8 cellular contexts compared by ENCODE assay signal in the genomic region with DNA sequence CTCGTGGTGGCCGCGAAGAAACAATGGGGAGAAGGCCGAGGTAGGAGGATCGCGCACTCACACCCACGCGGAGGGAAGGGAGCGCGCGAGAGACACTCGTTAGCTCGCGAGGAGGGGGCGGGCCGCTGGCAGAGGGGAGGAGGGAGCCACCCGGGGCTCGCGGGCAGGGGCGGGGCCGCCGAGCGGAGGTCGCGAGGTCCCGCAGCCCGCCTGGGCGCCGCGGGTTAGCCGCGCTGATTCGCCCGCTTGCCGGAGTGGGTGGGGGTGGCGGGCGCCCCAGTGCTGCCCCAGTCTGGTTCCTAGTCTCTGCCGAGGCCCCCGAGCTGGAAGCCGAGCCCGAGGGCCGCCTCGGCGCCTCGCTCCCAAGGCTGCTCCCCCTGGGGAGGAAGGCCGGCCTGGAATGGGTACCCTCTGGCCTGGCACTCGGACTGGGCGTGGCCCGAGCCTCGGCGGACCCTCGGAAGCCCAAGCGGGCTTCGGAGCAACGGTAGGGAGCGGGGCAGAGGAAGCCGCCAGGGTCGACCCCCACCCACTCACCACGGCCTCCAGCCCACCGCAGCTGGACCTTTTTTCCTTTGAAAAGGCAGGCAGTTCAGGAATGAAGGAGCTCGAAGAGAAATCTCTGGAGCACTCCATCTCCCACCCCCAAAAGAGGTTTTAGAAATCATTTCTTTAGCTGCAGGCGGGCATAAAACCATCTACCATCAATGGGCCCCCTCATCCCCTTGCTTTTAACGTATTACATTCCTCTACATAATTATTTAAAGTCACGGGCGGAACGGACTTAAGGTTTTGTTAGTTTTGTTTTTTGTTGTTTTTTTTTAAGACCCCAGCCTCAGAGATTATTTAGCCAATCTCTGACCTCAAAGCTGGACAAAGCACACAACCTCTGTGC. TPM values are rescaled to one million over a fixed set of nuclear protein-coding genes. Genes with fewer than 3 reads are reported as not detected.
A peak's percentile ranks its signal among the peaks of the same experiment; 100 is the strongest.
DNase-seq lines count a peak whose midpoint lies in the region; ATAC-seq and TF ChIP-seq lines count a peak whose summit lies in the region.

No MANE protein-coding gene starts in this region.

- no peaks in the 10 kb centered on the region for H3K9me3 Mint-ChIP-seq in effector memory CD8-positive, alpha-beta T cell

- no peaks in the 10 kb centered on the region for H3K27me3 ChIP-seq in mesendoderm (ENCODE audit: insufficient read depth, low read length, poor library complexity)

- H3K9ac ChIP-seq in mesendoderm (ENCODE audit: low read length) = peak overlapping the region; percentile 95

- peak overlapping the region; percentile 95 for H3K4ac ChIP-seq in mesendoderm (ENCODE audit: low read depth, low read length)

- peak; percentile 75 for TF ChIP-seq POLR2A in GM19193 (IDR thresholded peaks at IDR 0.05; ENCODE audit: extremely low read depth, insufficient read depth, insufficient read length)

- peak overlapping the region; percentile 95 for H3K56ac ChIP-seq in mesendoderm (ENCODE audit: low read length)

- ATAC-seq in HG03442 (IDR thresholded peaks at IDR 0.05; ENCODE audit: unreplicated experiment) = peak; percentile 59
- peak; percentile 82 for ATAC-seq in effector memory CD8-positive, alpha-beta T cell (replicated peaks)

- H3K79me2 ChIP-seq in mesendoderm (ENCODE audit: control insufficient read depth, insufficient read depth, low read length) = peaks cover 18% of the 10 kb centered on the region

- H3K4me3 ChIP-seq in mesendoderm (ENCODE audit: low read length) = peak overlapping the region; percentile 74

- H3K4me1 Mint-ChIP-seq in effector memory CD8-positive, alpha-beta T cell (ENCODE audit: low read depth in 2 of 2) = peaks cover 10 to 13% of the 10 kb centered on the region in 2 donors

- H3K4me1 ChIP-seq in mesendoderm (ENCODE audit: control insufficient read depth, low read depth, low read length) = peaks cover 10% of the 10 kb centered on the region

- H3K18ac ChIP-seq in mesendoderm (ENCODE audit: low read length) = peak overlapping the region; percentile 95

- peak overlapping the region; percentile 85 for H3K23ac ChIP-seq in mesendoderm (ENCODE audit: low read length)

- no peaks in the 10 kb centered on the region for H3K79me1 ChIP-seq in mesendoderm (ENCODE audit: low read length)

- no peaks in the 10 kb centered on the region for H3K36me3 ChIP-seq in mesendoderm (ENCODE audit: control insufficient read depth, insufficient read depth, low read length)

- no peaks in the 10 kb centered on the region for H3K27me3 Mint-ChIP-seq in effector memory CD8-positive, alpha-beta T cell

- H2BK5ac ChIP-seq in mesendoderm (ENCODE audit: low read length) = peak overlapping the region; percentile 92

- H3K27ac ChIP-seq in mesendoderm (ENCODE audit: low read depth, low read length) = peak overlapping the region; percentile 98

- no peak overlapping the region for H3K4me3 Mint-ChIP-seq in effector memory CD8-positive, alpha-beta T cell

- peak overlapping the region; percentile 77 for H4K8ac ChIP-seq in mesendoderm (ENCODE audit: low read depth, low read length)

- H4K5ac ChIP-seq in mesendoderm (ENCODE audit: low read length) = no peak overlapping the region

- peak overlapping the region; percentile 59 for H2BK15ac ChIP-seq in mesendoderm (replicated peaks; ENCODE audit: low read depth)

- H3K27ac Mint-ChIP-seq in effector memory CD8-positive, alpha-beta T cell = no peak overlapping the region

- H3K36me3 Mint-ChIP-seq in effector memory CD8-positive, alpha-beta T cell (ENCODE audit: insufficient read depth) = no peaks in the 10 kb centered on the region

- H2BK120ac ChIP-seq in mesendoderm (ENCODE audit: low read depth, low read length) = peak overlapping the region; percentile 64

- peak overlapping the region; percentile 91 for H2AK5ac ChIP-seq in mesendoderm (ENCODE audit: low read length)

- peak; percentile 81 for DNase-seq in Ammon's horn (ENCODE audit: low spot score)
- peak; percentile 93 for DNase-seq in NCI-H82 (lab: John Stamatoyannopoulos, UW)
- peak; percentile 83 to 84 for DNase-seq in activated CD8-positive, alpha-beta memory T cell treated with anti-CD3 and anti-CD28 coated beads for 4 hours (ENCODE audit: low read depth in 2 of 2)
- DNase-seq in effector memory CD8-positive, alpha-beta T cell = peak; percentile 87 to 91 (median 90)
- peak; percentile 90 for DNase-seq in mesendoderm
- peak; percentile 80 for DNase-seq in stimulated activated CD8-positive, alpha-beta memory T cell treated with anti-CD3 and anti-CD28 coated beads, Interleukin-12 subunit alpha, Interleukin-12 subunit beta, amount 100 ng/mL, for 1 hour (ENCODE audit: low read depth)

- no CpG with 5 or more reads among the region's 66 CpGs for WGBS in mesendoderm (ENCODE audit: extremely low coverage, insufficient coverage, low lambda C conversion rate)

- H3K4me2 ChIP-seq in mesendoderm (ENCODE audit: low read length) = peak overlapping the region; percentile 56

RNA-seq across cellular contexts. Expression of a gene that starts 0.7 kb away (rescaled TPM):
- polyA plus RNA-seq in mesendoderm (2013, experiment 1 of 2) = 25.3 TPM
- 25.7 TPM for polyA plus RNA-seq in mesendoderm (2013, experiment 2 of 2)

RNA-seq across cellular contexts. Expression of a gene that starts 48.6 kb away (rescaled TPM):
- polyA plus RNA-seq in mesendoderm (2013, experiment 1 of 2) = 12.5 TPM
- polyA plus RNA-seq in mesendoderm (2013, experiment 2 of 2) = 13.3 TPM

Comparison
In these comparisons a context has a peak if more than half of its experiments do, and no peak if none do; other contexts are left out.
1. Peak in every context shown above with its lines: DNase-seq, ATAC-seq, H3K4me3 ChIP-seq and H3K27ac ChIP-seq.